Comparison of ENCODE assay signal across 8 cellular contexts in the genomic region with DNA sequence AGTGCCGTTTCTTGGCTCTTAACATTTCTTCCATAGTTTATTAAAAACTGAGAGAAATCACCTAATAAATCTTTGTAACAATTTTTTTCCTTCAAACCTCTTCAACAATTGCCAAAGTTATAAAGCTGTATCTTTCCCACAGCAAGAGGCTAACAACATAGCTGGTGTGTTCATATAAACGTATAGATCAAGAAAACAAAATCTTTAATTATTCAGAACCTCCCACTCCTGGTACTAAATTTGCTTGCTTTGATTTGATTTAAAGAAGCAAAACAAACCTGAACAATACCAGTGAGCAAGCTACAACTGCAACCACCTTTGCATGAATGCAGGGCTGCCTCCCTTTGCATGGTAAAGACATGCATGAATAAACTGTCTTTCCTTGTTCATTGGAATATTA.
"Had no signal": no experiment of that assay in that cellular context is flagged by ENCODE, and none has a peak within 500 bp of the region (broad histone marks: within the 10 kb centered on the region; RNA-seq: fewer than 3 reads in every experiment).

No MANE protein-coding gene starts in this region.

- H3K4me3 ChIP-seq: GM12878 had no signal

- DNase-seq: GDM1, GF-D8 had no signal

- ATAC-seq: GM12878 had no signal

- FAIRE-seq: G401.6, GM12878, GM12891, GM12892, GM18507, GM19239 had no signal
